Comparison of ENCODE assay signal across 18 cellular contexts in the genomic region with DNA sequence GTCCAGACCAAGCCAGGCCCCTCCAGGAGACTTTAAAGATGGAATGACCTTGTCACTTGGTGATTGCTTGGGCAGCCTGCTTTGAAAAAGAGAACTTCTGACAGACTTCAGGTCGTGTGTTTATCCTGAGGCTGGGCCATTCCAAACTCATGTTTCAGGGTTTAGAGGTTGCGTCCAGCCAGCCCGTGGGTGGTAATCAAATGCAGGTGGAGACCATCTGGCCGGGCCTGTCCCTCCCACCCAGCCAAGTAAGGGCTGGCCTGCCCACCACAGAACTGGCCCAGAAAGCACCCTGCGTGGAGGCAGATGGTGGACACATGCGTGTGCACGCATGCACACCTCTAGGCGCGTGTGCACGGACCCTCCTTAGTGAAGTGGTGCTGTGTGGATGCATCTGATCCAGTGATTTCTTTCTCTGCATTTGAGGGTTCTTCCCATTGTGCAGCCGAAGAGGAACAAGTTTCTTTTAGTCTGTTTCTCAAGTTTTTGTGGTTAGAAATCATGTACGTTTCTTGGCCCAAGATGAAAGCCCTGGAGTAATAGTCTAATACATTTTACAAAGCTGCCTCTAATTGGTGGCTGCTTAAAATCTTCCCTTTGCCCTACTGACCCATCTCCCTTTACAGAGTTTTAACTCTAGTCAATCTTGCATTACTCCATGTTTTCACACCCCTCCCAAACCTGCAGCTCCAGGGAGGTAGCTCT. TPM values are rescaled to one million over a fixed set of nuclear protein-coding genes. Genes with fewer than 3 reads are reported as not detected.
DNase-seq lines count a peak whose midpoint lies in the region; ATAC-seq and TF ChIP-seq lines count a peak whose summit lies in the region.
"Had no signal": no experiment of that assay in that cellular context is flagged by ENCODE, and none has a peak within 500 bp of the region (broad histone marks: within the 10 kb centered on the region; RNA-seq: fewer than 3 reads in every experiment).

No MANE protein-coding gene starts in this region.

- H3K4me1 ChIP-seq in adipocyte (ENCODE audit: control insufficient read depth, insufficient read depth, low read length) (peaks cover 33% of the 10 kb centered on the region), thyroid gland (peaks cover 0 to 4% of the 10 kb centered on the region in 2 donors)
- H3K4me1 ChIP-seq in CD8-positive, alpha-beta T cell (ENCODE audit: insufficient read depth, low read length): no peaks in the 10 kb centered on the region

- H3K27me3 ChIP-seq in adipocyte (replicated peaks; ENCODE audit: control insufficient read depth, insufficient read depth, low read length): no peaks in the 10 kb centered on the region
- no peaks in the 10 kb centered on the region for H3K27me3 ChIP-seq in thyroid gland
- no peaks in the 10 kb centered on the region for H3K27me3 ChIP-seq in CD8-positive, alpha-beta T cell (ENCODE audit: insufficient read depth, low read length)
- H3K27me3 ChIP-seq: tibial nerve had no signal

- H3K4me3 ChIP-seq in adipocyte (ENCODE audit: low read length): peak overlapping the region; percentile 34
- H3K4me3 ChIP-seq in thyroid gland (replicated peaks in 1 of 3): no peak overlapping the region
- no peak overlapping the region for H3K4me3 ChIP-seq in CD8-positive, alpha-beta T cell (ENCODE audit: low read depth, low read length)
- H3K4me3 ChIP-seq: tibial nerve had no signal

- H3K4me1 Mint-ChIP-seq in CD8-positive, alpha-beta T cell (ENCODE audit: low read depth): peaks cover 3% of the 10 kb centered on the region

- H3K9me3 ChIP-seq in adipocyte (ENCODE audit: control insufficient read depth, low read length) (no peaks in the 10 kb centered on the region), thyroid gland (no peaks in the 10 kb centered on the region)
- no peaks in the 10 kb centered on the region for H3K9me3 ChIP-seq in CD8-positive, alpha-beta T cell (ENCODE audit: low read length)
- H3K9me3 ChIP-seq: tibial nerve had no signal

- intact Hi-C loops in thyroid gland (cut with DNase I): no loop called here
- intact Hi-C loops in CD8-positive, alpha-beta T cell (cut with DNase I, micrococcal nuclease): no loop called here

- no peak overlapping the region for H3K27ac Mint-ChIP-seq in CD8-positive, alpha-beta T cell
- H3K27ac Mint-ChIP-seq: activated CD8-positive, alpha-beta T cell treated with anti-CD3 and anti-CD28 coated beads, Interleukin-2, amount 10 ng/mL, durations not matched to agents 7 days and 5 days had no signal

- H3K36me3 ChIP-seq in adipocyte (ENCODE audit: control insufficient read depth, insufficient read depth, low read length, severe bottlenecking): peaks cover 17% of the 10 kb centered on the region
- H3K36me3 ChIP-seq in thyroid gland: no peaks in the 10 kb centered on the region
- H3K36me3 ChIP-seq in CD8-positive, alpha-beta T cell (ENCODE audit: insufficient read depth, low read length): peaks cover 5% of the 10 kb centered on the region

- H3K9me3 Mint-ChIP-seq in CD8-positive, alpha-beta T cell: no peaks in the 10 kb centered on the region
- H3K9me3 Mint-ChIP-seq: CD4-positive, CD25-positive, alpha-beta regulatory T cell; natural killer cell treated with Interleukin-12 subunit alpha and Interleukin-12 subunit beta and Interleukin-15 and Interleukin-18, amount 100 ng/mL, for 72 hours had no signal

- WGBS in thyroid gland, 2 donors: 64 to 89% methylated on average over 9 to 10 of the region's 12 CpGs

- no peak overlapping the region for H3K9ac ChIP-seq in adipocyte (ENCODE audit: low read length)

- H3K27me3 Mint-ChIP-seq in CD8-positive, alpha-beta T cell (ENCODE audit: low read depth): no peaks in the 10 kb centered on the region
- H3K27me3 Mint-ChIP-seq: CD4-positive, CD25-positive, alpha-beta regulatory T cell; natural killer cell treated with Interleukin-12 subunit alpha and Interleukin-12 subunit beta and Interleukin-15 and Interleukin-18, amount 100 ng/mL, for 72 hours had no signal

- H3K27ac ChIP-seq in thyroid gland: no peak overlapping the region
- H3K27ac ChIP-seq in CD8-positive, alpha-beta T cell (ENCODE audit: low read depth, low read length): no peak overlapping the region
- H3K27ac ChIP-seq: tibial nerve had no signal

- H3K4me3 Mint-ChIP-seq in CD8-positive, alpha-beta T cell: no peak overlapping the region
- H3K4me3 Mint-ChIP-seq: activated CD8-positive, alpha-beta T cell treated with anti-CD3 and anti-CD28 coated beads, Interleukin-2, amount 10 ng/mL, durations not matched to agents 7 days and 5 days; CD4-positive, CD25-positive, alpha-beta regulatory T cell; natural killer cell treated with Interleukin-12 subunit alpha and Interleukin-12 subunit beta and Interleukin-15 and Interleukin-18, amount 100 ng/mL, for 72 hours had no signal

- DNase-seq in AG08396 (ENCODE audit: low spot score) (peak; percentile 71), GM03348 (ENCODE audit: low spot score) (peak; percentile 85), adipocyte (ENCODE audit: low read depth) (peak; percentile 85), fibroblast of the conjunctiva (ENCODE audit: low read depth) (peak; percentile 48), NCI-H774 (lab: John Stamatoyannopoulos, UW) (no peak), DMS153 (lab: John Stamatoyannopoulos, UW) (no peak), thyroid gland (no peak)
- no peak for DNase-seq in CD8-positive, alpha-beta T cell
- DNase-seq: activated CD8-positive, alpha-beta T cell treated with anti-CD3 and anti-CD28 coated beads, Interleukin-2, amount 10 ng/mL, durations not matched to agents 7 days and 5 days; activated naive CD4-positive, alpha-beta T cell treated with Interleukin-2 at 50 U/mL for 16 hours; CD4-positive, CD25-positive, alpha-beta regulatory T cell; central memory CD4-positive, alpha-beta T cell; left ventricle myocardium superior; NCI-H2081 treated with DMSO at 0.1 percent for 48 hours; right cardiac atrium; stimulated activated CD4-positive, alpha-beta T cell treated with anti-CD3 and anti-CD28 coated beads, Interleukin-4, amount 100 ng/mL, for 1 hour had no signal

- no peak for ATAC-seq in CD8-positive, alpha-beta T cell
- ATAC-seq: activated CD8-positive, alpha-beta T cell treated with anti-CD3 and anti-CD28 coated beads, Interleukin-2, amount 10 ng/mL, durations not matched to agents 7 days and 5 days; left ventricle myocardium superior; natural killer cell treated with Interleukin-12 subunit alpha and Interleukin-12 subunit beta and Interleukin-15 and Interleukin-18, amount 100 ng/mL, for 72 hours had no signal

- H3K36me3 Mint-ChIP-seq in CD8-positive, alpha-beta T cell: peaks cover 19% of the 10 kb centered on the region
- H3K36me3 Mint-ChIP-seq: natural killer cell treated with Interleukin-12 subunit alpha and Interleukin-12 subunit beta and Interleukin-15 and Interleukin-18, amount 100 ng/mL, for 72 hours had no signal

- no peak for TF ChIP-seq POLR2A in thyroid gland (IDR thresholded peaks at IDR 0.05)

- CTCF ChIA-PET in CD8-positive, alpha-beta T cell (lab: Charles Lee): interaction anchor here (0.6 kb wide), 1 partner anchor 163 kb away, joined by 3 read pairs; no protein-coding TSS in a partner anchor

- POLR2A ChIA-PET in CD8-positive, alpha-beta T cell (lab: Charles Lee): interaction anchor here (0.7 kb wide), 1 partner anchor 35 kb away, joined by 3 read pairs; no protein-coding TSS in a partner anchor

- TF ChIP-seq CTCF in thyroid gland (IDR thresholded peaks at IDR 0.05): no peak
- TF ChIP-seq CTCF in CD8-positive, alpha-beta T cell (IDR thresholded peaks at IDR 0.05): no peak

RNA-seq across cellular contexts. Expression of a gene that starts 43.0 kb away (rescaled TPM):
- total RNA-seq in thyroid gland: 1 to 10 TPM; 2.3 to 5.4 (median 4.4) TPM
- 1 to 10 TPM; 3.9 to 4.2 TPM for total RNA-seq in CD8-positive, alpha-beta T cell

RNA-seq across cellular contexts. Expression of a gene that starts 44.2 kb away (rescaled TPM):
- 100 to 1,000 TPM in 3 of 4 donors, 10 to 100 TPM in 1; 94.1 to 111 (median 103) TPM for total RNA-seq in thyroid gland
- total RNA-seq in CD8-positive, alpha-beta T cell: 10 to 100 TPM; 40.8 to 43.5 TPM

Comparison
In these comparisons a context has a peak if more than half of its experiments do, and no peak if none do; other contexts are left out.
1. DNase-seq: peak in AG08396 (single experiment), GM03348 (single experiment), adipocyte (single experiment) and fibroblast of the conjunctiva (single experiment); none in NCI-H774 (single experiment), DMS153 (single experiment), thyroid gland (0 of 2) and CD8-positive, alpha-beta T cell (0 of 7).